Comparison of ENCODE assay signal across 19 cellular contexts in genomic region chr1:229893762-229894444, GRCh38.
DNase-seq lines count a peak whose midpoint lies in the region; ATAC-seq and TF ChIP-seq lines count a peak whose summit lies in the region.
"Had no signal": no experiment of that assay in that cellular context is flagged by ENCODE, and none has a peak within 500 bp of the region (broad histone marks: within the 10 kb centered on the region; RNA-seq: fewer than 3 reads in every experiment).

No MANE protein-coding gene starts in this region.

- peaks cover 30% of the 10 kb centered on the region for H3K4me1 ChIP-seq in PC-9 (replicated peaks; ENCODE audit: insufficient read depth)
- peaks cover 0 to 13% (median 10%) of the 10 kb centered on the region in 4 donors for H3K4me1 ChIP-seq in esophagus muscularis mucosa
- H3K4me1 ChIP-seq: ascending aorta had no signal

- TF ChIP-seq EP300 in esophagus muscularis mucosa (IDR thresholded peaks at IDR 0.05) = no peak

- TF ChIP-seq CTCF in PC-9 (conservative IDR thresholded peaks at IDR 0.05) = no peak
- no peak for TF ChIP-seq CTCF in esophagus muscularis mucosa (IDR thresholded peaks at IDR 0.05)

- peak overlapping the region; percentile 76 for H3K4me2 ChIP-seq in PC-9

- H3K4me3 ChIP-seq in PC-9 (peak overlapping the region; percentile 35; the same call in 1 of the 2 replicates), esophagus muscularis mucosa (no peak overlapping the region)
- H3K4me3 ChIP-seq: ascending aorta, heart right ventricle, pancreas, skin epidermis had no signal

- CTCF ChIA-PET in PC-9 (lab: Charles Lee) = no interaction called here

- no peaks in the 10 kb centered on the region for H3K79me2 ChIP-seq in PC-9 (ENCODE audit: low read depth)

- H2AFZ ChIP-seq in PC-9 = no peak overlapping the region

- peak overlapping the region; percentile 73 for H3K27ac ChIP-seq in PC-9
- H3K27ac ChIP-seq in esophagus muscularis mucosa (replicated peaks in 1 of 4) = no peak overlapping the region
- H3K27ac ChIP-seq: ascending aorta, heart right ventricle, pancreas, skin epidermis, WERI-Rb-1 had no signal

- TF ChIP-seq POLR2A in esophagus muscularis mucosa (IDR thresholded peaks at IDR 0.05; ENCODE audit: low read depth) = no peak

- POLR2A ChIA-PET in PC-9 (lab: Charles Lee; ENCODE audit: unreplicated experiment) = no interaction called here

- H3K36me3 ChIP-seq in PC-9 (ENCODE audit: low read depth) = no peaks in the 10 kb centered on the region
- no peaks in the 10 kb centered on the region for H3K36me3 ChIP-seq in esophagus muscularis mucosa
- H3K36me3 ChIP-seq: ascending aorta, heart right ventricle, pancreas, WERI-Rb-1 had no signal

- BruUV-seq in PC-9 (replicated peaks; lab: Mats Ljungman, UMichigan) = no TSS peak

- peak; percentile 3 for DNase-seq in CD1c-positive myeloid dendritic cell (ENCODE audit: extremely low spot score)
- peak; percentile 83 for DNase-seq in HT-29 (ENCODE audit: low spot score)
- peak in 1 of 2 experiments; percentile 90 for DNase-seq in PC-9
- DNase-seq in esophagus muscularis mucosa (ENCODE audit: extremely low spot score) = peak; percentile 80
- DNase-seq: activated CD8-positive, alpha-beta memory T cell treated with anti-CD3 and anti-CD28 coated beads, Interleukin-2, amount 10 ng/mL, durations not matched to agents 7 days and 5 days; activated gamma-delta T cell treated with Interleukin-2 at 50 U/mL for 16 hours; cortex of kidney; heart right ventricle; kidney glomerular epithelial cell; NCI-H2081 treated with DMSO at 0.1 percent for 48 hours; NCI-H82; pancreas; WERI-Rb-1 had no signal

- no peaks in the 10 kb centered on the region for H3K9me3 ChIP-seq in PC-9 (ENCODE audit: insufficient read depth, low read depth)
- H3K9me3 ChIP-seq in esophagus muscularis mucosa = no peaks in the 10 kb centered on the region
- H3K9me3 ChIP-seq: ascending aorta, heart right ventricle, pancreas had no signal

- ATAC-seq in HG03469 (IDR thresholded peaks at IDR 0.05; ENCODE audit: unreplicated experiment) = no peak
- no peak for ATAC-seq in GM21825 (IDR thresholded peaks at IDR 0.05; ENCODE audit: unreplicated experiment)
- no peak for ATAC-seq in HG03432 (IDR thresholded peaks at IDR 0.05; ENCODE audit: unreplicated experiment)
- no peak for ATAC-seq in GM21423 (IDR thresholded peaks at IDR 0.05; ENCODE audit: unreplicated experiment)
- ATAC-seq: activated CD8-positive, alpha-beta memory T cell treated with anti-CD3 and anti-CD28 coated beads, Interleukin-2, amount 10 ng/mL, durations not matched to agents 7 days and 5 days; heart right ventricle had no signal

- no peaks in the 10 kb centered on the region for H4K20me1 ChIP-seq in PC-9 (ENCODE audit: insufficient read depth)

- H3K27me3 ChIP-seq in PC-9 (ENCODE audit: insufficient read depth, low read depth) = no peaks in the 10 kb centered on the region
- H3K27me3 ChIP-seq in esophagus muscularis mucosa = no peaks in the 10 kb centered on the region
- H3K27me3 ChIP-seq: ascending aorta, pancreas had no signal

- no peaks in the 10 kb centered on the region for H3K9me2 ChIP-seq in PC-9 (ENCODE audit: insufficient read depth)

- intact Hi-C loops in PC-9 (cut with micrococcal nuclease; ENCODE audit: unreplicated experiment) (no loop called here), esophagus muscularis mucosa (cut with DNase I) (no loop called here)

- 80% methylated on average over 10 of the region's 10 CpGs for WGBS in esophagus muscularis mucosa

- peaks cover 24% of the 10 kb centered on the region for H3F3A ChIP-seq in PC-9 (ENCODE audit: insufficient read depth, low read depth)
